ENCODE assay signal across 3 cellular contexts in genomic region chr4:63632858-63633257, GRCh38.
"Had no signal": no experiment of that assay in that cellular context is flagged by ENCODE, and none has a peak within 500 bp of the region (broad histone marks: within the 10 kb centered on the region; RNA-seq: fewer than 3 reads in every experiment).

No MANE protein-coding gene starts in this region.

- DNase-seq: GDM1, GF-D8 had no signal

- H3K4me3 ChIP-seq: GM12878 had no signal
